ENCODE assay signal across 23 cellular contexts in genomic region chr15:77391372-77391951, GRCh38. TPM values are rescaled to one million over a fixed set of nuclear protein-coding genes. Genes with fewer than 3 reads are reported as not detected.
DNase-seq lines count a peak whose midpoint lies in the region; ATAC-seq, FAIRE-seq and TF ChIP-seq lines count a peak whose summit lies in the region.
"Had no signal": no experiment of that assay in that cellular context is flagged by ENCODE, and none has a peak within 500 bp of the region (broad histone marks: within the 10 kb centered on the region; RNA-seq: fewer than 3 reads in every experiment).

No MANE protein-coding gene starts in this region.

- no peaks in the 10 kb centered on the region for H3K27me3 ChIP-seq in HepG2 (ENCODE audit: control insufficient read depth in 1 of 2, insufficient read depth in 2 of 2, low read length in 2 of 2)
- H3K27me3 ChIP-seq in right lobe of liver, result no peaks in the 10 kb centered on the region
- no peaks in the 10 kb centered on the region for H3K27me3 ChIP-seq in K562 (ENCODE audit: control insufficient read depth in 2 of 2, insufficient read depth in 2 of 2, low read length in 2 of 2)
- no peaks in the 10 kb centered on the region for H3K27me3 ChIP-seq in heart right ventricle
- H3K27me3 ChIP-seq: BLaER1 had no signal

- no peak overlapping the region for H3K4me3 ChIP-seq in HepG2 (replicated peaks in 1 of 3; ENCODE audit: insufficient read depth in 1 of 3, low read depth in 2 of 3, low read length in 3 of 3)
- H3K4me3 ChIP-seq in right lobe of liver, result no peak overlapping the region
- no peak overlapping the region for H3K4me3 ChIP-seq in K562
- no peak overlapping the region for H3K4me3 ChIP-seq in heart right ventricle
- H3K4me3 ChIP-seq: BLaER1, GM23248 had no signal

- no peak overlapping the region for H3K27ac ChIP-seq in HepG2 (ENCODE audit: extremely low read length, insufficient read depth, low read length)
- no peak overlapping the region for H3K27ac ChIP-seq in right lobe of liver
- H3K27ac ChIP-seq in K562 (ENCODE audit: extremely low read depth, low read depth, low read length), result no peak overlapping the region
- peak overlapping the region in 4 of 10 donors; percentile 11 to 67 (median 38) for H3K27ac ChIP-seq in heart right ventricle
- H3K27ac ChIP-seq: BLaER1, C4-2B, GM23248 had no signal

- peaks cover 9% of the 10 kb centered on the region; the same call in 1 of the 2 replicates for H4K20me1 ChIP-seq in HepG2 (ENCODE audit: insufficient read depth, low read length)
- H4K20me1 ChIP-seq in K562 (replicated peaks; ENCODE audit: control insufficient read depth, insufficient read depth, low read length), result no peaks in the 10 kb centered on the region; the same call in none of the 2 replicates
- H4K20me1 ChIP-seq: BLaER1 had no signal

- FAIRE-seq in HepG2 (lab: Jason Lieb, UNC) (no peak), K562 (lab: Jason Lieb, UNC) (no peak)
- FAIRE-seq: G401.6, GM12892, GM19239, H1 had no signal

- H3K36me3 ChIP-seq in HepG2 (replicated peaks in 1 of 2; ENCODE audit: control insufficient read depth in 1 of 2, insufficient read depth in 2 of 2, low read length in 2 of 2) (peaks cover 0 to 4% of the 10 kb centered on the region in 2 experiments; a peak in 2 of 5 replicates), right lobe of liver (no peaks in the 10 kb centered on the region), K562 (ENCODE audit: control insufficient read depth, insufficient read depth, low read length) (no peaks in the 10 kb centered on the region), heart right ventricle (no peaks in the 10 kb centered on the region)
- H3K36me3 ChIP-seq: BLaER1 had no signal

- BruUV-seq in HepG2 (replicated peaks; lab: Mats Ljungman, UMichigan) (no TSS peak), K562 (replicated peaks; lab: Mats Ljungman, UMichigan) (no TSS peak), MCF 10A (replicated peaks; lab: Mats Ljungman, UMichigan) (no TSS peak)

- peaks cover 5% of the 10 kb centered on the region for H3K4me1 Mint-ChIP-seq in MCF 10A (ENCODE audit: insufficient read depth, unreplicated experiment)

- in situ Hi-C loops in HepG2 (cut with HindIII; ENCODE audit: extremely low pct_ligation_motif_present, low pct_unique_long_range_greater_than_20kb), result no loop called here
- in situ Hi-C loops in K562 (cut with MboI), result no loop called here

- no peak for TF ChIP-seq RAD21 in HepG2 (CRISPR knock-in tag; IDR thresholded peaks at IDR 0.05)
- TF ChIP-seq RAD21 in K562 (CRISPR knock-in tag; conservative IDR thresholded peaks at IDR 0.05 in 1 of 2, IDR thresholded peaks at IDR 0.05 in 1 of 2), result no peak

- no peaks in the 10 kb centered on the region for H3K27me3 Mint-ChIP-seq in MCF 10A (ENCODE audit: insufficient read depth, unreplicated experiment)
- H3K27me3 Mint-ChIP-seq: B cell had no signal

- no peak for ATAC-seq in HepG2
- no peak for ATAC-seq in right lobe of liver
- no peak for ATAC-seq in K562
- ATAC-seq in heart right ventricle, result peak in 7 of 8 donors; percentile 40 to 78 (median 58)
- ATAC-seq in left ventricle myocardium superior, result peak; percentile 79
- no peak for ATAC-seq in HG02870 (IDR thresholded peaks at IDR 0.05; ENCODE audit: unreplicated experiment)
- no peak for ATAC-seq in GM18520 (IDR thresholded peaks at IDR 0.05; ENCODE audit: unreplicated experiment)
- ATAC-seq: CD8-positive, alpha-beta T cell; HCT116 had no signal

- CTCF ChIA-PET in HepG2 (lab: Yijun Ruan, JAX; ENCODE audit: low intra/inter-chr PET ratio, low total read pairs) (no interaction called here), K562 (lab: Yijun Ruan, JAX; ENCODE audit: low intra/inter-chr PET ratio) (no interaction called here), MCF 10A (lab: Yijun Ruan, JAX) (no interaction called here)

- no peaks in the 10 kb centered on the region for H3K9me1 ChIP-seq in K562 (ENCODE audit: control insufficient read depth, insufficient read depth, low read length)

- POLR2A ChIA-PET in HepG2 (lab: Yijun Ruan, JAX) (no interaction called here), K562 (lab: Yijun Ruan, JAX) (no interaction called here), MCF 10A (lab: Yijun Ruan, JAX) (interaction anchor here (0.6 to 1.2 kb wide), 2 partner anchors 19 to 37 kb away, joined by 3 read pairs; no protein-coding TSS in a partner anchor)

- intact Hi-C loops in HepG2 (cut with micrococcal nuclease; ENCODE audit: unreplicated experiment) (no loop called here), right lobe of liver (cut with DNase I) (no loop called here), K562 (cut with micrococcal nuclease) (no loop called here), heart right ventricle (cut with DNase I) (no loop called here), left ventricle myocardium superior (cut with micrococcal nuclease) (no loop called here), MCF 10A (cut with micrococcal nuclease) (no loop called here)

- no peak overlapping the region for H3K4me3 Mint-ChIP-seq in MCF 10A (ENCODE audit: unreplicated experiment)
- H3K4me3 Mint-ChIP-seq: B cell; CD4-positive, CD25-positive, alpha-beta regulatory T cell; CD8-positive, alpha-beta T cell had no signal

- TF ChIP-seq CTCF in HepG2 (CRISPR knock-in tag; IDR thresholded peaks at IDR 0.05), result no peak
- no peak for TF ChIP-seq CTCF in right lobe of liver (IDR thresholded peaks at IDR 0.05)
- TF ChIP-seq CTCF in K562 (IDR thresholded peaks at IDR 0.05 in 2 of 3, conservative IDR thresholded peaks at IDR 0.05 in 1 of 3; ENCODE audit: insufficient read depth in 2 of 3, low read depth in 1 of 3, low read length in 3 of 3), result no peak
- TF ChIP-seq CTCF in heart right ventricle (IDR thresholded peaks at IDR 0.05), result no peak
- TF ChIP-seq CTCF in MCF 10A (IDR thresholded peaks at IDR 0.05; ENCODE audit: unreplicated experiment), result no peak

- H3K4me2 ChIP-seq in HepG2 (ENCODE audit: low read depth, low read length) (no peak overlapping the region), K562 (ENCODE audit: insufficient read depth, low read length) (no peak overlapping the region)
- H3K4me2 ChIP-seq: BLaER1 had no signal

- TF ChIP-seq POLR2A in HepG2 (IDR thresholded peaks at IDR 0.05; ENCODE audit: insufficient read depth in 1 of 2, low read depth in 2 of 2, low read length in 2 of 2), result no peak
- no peak for TF ChIP-seq POLR2A in right lobe of liver (IDR thresholded peaks at IDR 0.05)
- no peak for TF ChIP-seq POLR2A in K562 (conservative IDR thresholded peaks at IDR 0.05)

- H3K36me3 Mint-ChIP-seq in MCF 10A (ENCODE audit: insufficient read depth, unreplicated experiment), result no peaks in the 10 kb centered on the region

- H3K9me3 Mint-ChIP-seq in MCF 10A (ENCODE audit: unreplicated experiment), result peaks cover 7% of the 10 kb centered on the region

- H3K4me1 ChIP-seq in HepG2 (ENCODE audit: insufficient read depth, low read length) (no peaks in the 10 kb centered on the region), right lobe of liver (no peaks in the 10 kb centered on the region), K562 (replicated peaks in 1 of 2; ENCODE audit: control insufficient read depth in 2 of 2, insufficient read depth in 2 of 2, low read length in 2 of 2) (0 out of 5 replicates have a peak, but pooled peaks cover 0 to 3% of the 10 kb centered on the region in 2 experiments), heart right ventricle (peaks cover 6 to 74% (median 55%) of the 10 kb centered on the region in 9 donors)
- H3K4me1 ChIP-seq: BLaER1, Caco-2 had no signal

- 96% methylated on average over 3 of the region's 3 CpGs for WGBS in HepG2 (ENCODE audit: low lambda C conversion rate)
- WGBS in right lobe of liver (ENCODE audit: insufficient coverage, low coverage, low lambda C conversion rate, missing lambda C conversion rate), result 86% methylated on average over 3 of the region's 3 CpGs
- 66% methylated on average over 3 of the region's 3 CpGs for WGBS in K562 (ENCODE audit: insufficient coverage, low coverage, missing lambda C conversion rate)
- 67 to 69% methylated on average over 3 of the region's 3 CpGs for WGBS in heart right ventricle, 2 donors

- no peak for TF ChIP-seq EP300 in HepG2 (IDR thresholded peaks at IDR 0.05; ENCODE audit: low read depth in 2 of 2, low read length in 2 of 2)
- TF ChIP-seq EP300 in HepG2 (CRISPR knock-in tag; IDR thresholded peaks at IDR 0.05; ENCODE audit: borderline replicate concordance), result no peak
- no peak for TF ChIP-seq EP300 in K562 (IDR thresholded peaks at IDR 0.05; ENCODE audit: low read length)

- H3K79me2 ChIP-seq in HepG2 (ENCODE audit: insufficient read depth, low read length) (peaks cover 29% of the 10 kb centered on the region), K562 (ENCODE audit: control insufficient read depth, insufficient read depth, low read length) (peaks cover 60% of the 10 kb centered on the region)

- H3K9ac ChIP-seq in HepG2 (ENCODE audit: insufficient read depth, low read depth, low read length) (no peak overlapping the region), K562 (ENCODE audit: insufficient read depth in 1 of 2, low read depth in 2 of 2, low read length in 2 of 2) (no peak overlapping the region)
- H3K9ac ChIP-seq: BLaER1, GM23248 had no signal

- H2AFZ ChIP-seq in HepG2 (ENCODE audit: low read length) (no peak overlapping the region), K562 (ENCODE audit: low read depth, low read length) (no peak overlapping the region)
- H2AFZ ChIP-seq: GM23248 had no signal

- peaks cover 8% of the 10 kb centered on the region for H3K9me3 ChIP-seq in HepG2 (ENCODE audit: low read length)
- peaks cover 0 to 9% (median 0%) of the 10 kb centered on the region in 4 donors for H3K9me3 ChIP-seq in right lobe of liver
- H3K9me3 ChIP-seq in K562 (replicated peaks; ENCODE audit: control insufficient read depth, insufficient read depth, low read depth, low read length), result 0 out of 2 replicates have a peak, but pooled peaks cover 2% of the 10 kb centered on the region
- peaks cover 0 to 25% (median 13%) of the 10 kb centered on the region in 11 donors for H3K9me3 ChIP-seq in heart right ventricle

- DNase-seq in HepG2 (ENCODE audit: low spot score) (no peak), right lobe of liver (no peak), K562 (ENCODE audit: extremely low read depth in 1 of 4, low spot score in 3 of 4) (no peak), heart right ventricle (no peak), left ventricle myocardium superior (no peak), MCF 10A (ENCODE audit: unreplicated experiment) (no peak)
- DNase-seq: Caco-2; CD4-positive, CD25-positive, alpha-beta regulatory T cell; CD8-positive, alpha-beta T cell; DMS153; DND-41; GM23248; H7 had no signal

- no peak overlapping the region for H3K27ac Mint-ChIP-seq in MCF 10A (ENCODE audit: low read depth, unreplicated experiment)
- H3K27ac Mint-ChIP-seq: B cell; CD4-positive, CD25-positive, alpha-beta regulatory T cell; CD8-positive, alpha-beta T cell had no signal

RNA-seq across cellular contexts. Expression of gene PEAK1, which starts 28.4 kb away (rescaled TPM):
- total RNA-seq in HepG2 (2016; rRNA removed; fragmentation: Illumina TruSeq; extraction: Trizol) (6.0 and 12.5 TPM in 2 replicates), right lobe of liver (10 to 100 TPM in 3 of 6 experiments, 1 to 10 TPM in 3; 5.9 to 18.4 (median 10.1) TPM), K562 (2014; rRNA removed) (10.8 and 11.8 TPM in 2 replicates), K562 (2014; rRNA removed; fragmentation: Illumina TruSeq; extraction: Trizol) (15.9 and 16.7 TPM in 2 replicates), K562 (2015; rRNA removed; fragmentation: Illumina TruSeq; extraction: Trizol) (12.9 and 16.3 TPM in 2 replicates), K562 (2021) (21.6 and 22.4 TPM in 2 replicates), heart right ventricle (100 to 1,000 TPM in 5 of 10 donors, 10 to 100 TPM in 5; 68.1 to 146 (median 96.4) TPM), left ventricle myocardium superior (67.4 TPM), MCF 10A (2022) (17.5 and 20.0 TPM in 2 replicates)
- total RNA-seq in HepG2 (2016; cell fraction: cytosol; rRNA removed; fragmentation: Illumina TruSeq; extraction: Trizol; ENCODE audit: low read depth), result 17.0 and 22.1 TPM in 2 replicates
- total RNA-seq in HepG2 (2016; cell fraction: insoluble cytoplasmic fraction; rRNA removed; fragmentation: Illumina TruSeq; extraction: Trizol), result 6.4 and 9.4 TPM in 2 replicates
- 10.5 and 10.6 TPM in 2 replicates for total RNA-seq in HepG2 (2016; cell fraction: membrane; rRNA removed; fragmentation: Illumina TruSeq; extraction: Trizol)
- 16.8 and 18.4 TPM in 2 replicates for total RNA-seq in HepG2 (2016; cell fraction: nucleus; rRNA removed; fragmentation: Illumina TruSeq; extraction: Trizol)
- polyA plus RNA-seq in HepG2 (2011; rRNA removed) (6.6 and 6.8 TPM in 2 replicates), K562 (2011; rRNA removed) (10.7 and 13.3 TPM in 2 replicates), K562 (2014; fragmentation: Illumina TruSeq; extraction: Trizol) (12.4 and 14.9 TPM in 2 replicates), K562 (2014; fragmentation: Nextera tagmentation; extraction: Ambion mirVana) (1 to 10 TPM in 1 of 2 experiments, under 1 TPM in 1; 0.99 to 1.4 TPM), K562 (2014; rRNA removed) (6.9 and 9.2 TPM in 2 replicates), heart right ventricle (10 to 100 TPM in 1 of 2 donors, 1 to 10 TPM in 1; 7.0 to 18.7 TPM)
- 3.1 and 3.9 TPM in 2 replicates for polyA plus RNA-seq in HepG2 (2011; cell fraction: cytosol; rRNA removed)
- 8.4 and 11.3 TPM in 2 replicates for polyA plus RNA-seq in HepG2 (2011; cell fraction: nucleus; rRNA removed)
- polyA plus RNA-seq in HepG2 (2012), result 7.0 and 8.8 TPM in 2 replicates
- 0.48 and 0.61 TPM in 2 replicates for polyA plus RNA-seq in HepG2 (2016; cell fraction: cytosol; fragmentation: Illumina TruSeq; extraction: Trizol; ENCODE audit: low read depth)
- 3.3 and 4.2 TPM in 2 replicates for polyA plus RNA-seq in HepG2 (2016; cell fraction: insoluble cytoplasmic fraction; fragmentation: Illumina TruSeq; extraction: Trizol; ENCODE audit: low read depth)
- 0.41 and 0.84 TPM in 2 replicates for polyA plus RNA-seq in HepG2 (2016; cell fraction: membrane; fragmentation: Illumina TruSeq; extraction: Trizol; ENCODE audit: low read depth)
- polyA plus RNA-seq in HepG2 (2016; cell fraction: nucleus; fragmentation: Illumina TruSeq; extraction: Trizol; ENCODE audit: insufficient read depth, low read depth), result 16.4 and 16.7 TPM in 2 replicates
- 13.7 and 19.8 TPM in 2 replicates for polyA minus RNA-seq in HepG2 (2011; rRNA and poly(A)+ RNA removed; ENCODE audit: low replicate concordance)
- polyA minus RNA-seq in HepG2 (2011; cell fraction: cytosol; rRNA and poly(A)+ RNA removed), result 10.9 and 16.0 TPM in 2 replicates
- 35.5 and 39.5 TPM in 2 replicates for polyA minus RNA-seq in HepG2 (2011; cell fraction: nucleus; rRNA and poly(A)+ RNA removed)
- total RNA-seq in K562 (2011; cell fraction: chromatin; rRNA removed; ENCODE audit: low replicate concordance), result 20.6 and 63.9 TPM in 2 replicates
- total RNA-seq in K562 (2011; cell fraction: nucleolus; rRNA removed), result 14.5 and 18.3 TPM in 2 replicates
- 21.4 and 26.1 TPM in 2 replicates for total RNA-seq in K562 (2011; cell fraction: nucleoplasm; rRNA removed)
- 5.1 and 7.8 TPM in 2 replicates for polyA plus RNA-seq in K562 (2011; cell fraction: cytosol; rRNA removed)
- 16.4 and 24.9 TPM in 2 replicates for polyA plus RNA-seq in K562 (2011; cell fraction: nucleus; rRNA removed)
- polyA plus RNA-seq in K562 (2012), result 9.7 and 10.6 TPM in 2 replicates
- polyA minus RNA-seq in K562 (2011; rRNA and poly(A)+ RNA removed), result 23.6 and 26.8 TPM in 2 replicates
- polyA minus RNA-seq in K562 (2011; cell fraction: cytosol; rRNA and poly(A)+ RNA removed), result 15.6 and 16.8 TPM in 2 replicates
- polyA minus RNA-seq in K562 (2011; cell fraction: nucleus; rRNA and poly(A)+ RNA removed), result 18.3 and 24.5 TPM in 2 replicates

RNA-seq across cellular contexts. Expression of gene HMG20A, which starts 29.2 kb away (rescaled TPM):
- total RNA-seq in HepG2 (2016; rRNA removed; fragmentation: Illumina TruSeq; extraction: Trizol) (28.0 and 39.7 TPM in 2 replicates), right lobe of liver (10 to 100 TPM; 14.6 to 21.1 (median 19.5) TPM), K562 (2014; rRNA removed) (31.8 and 31.9 TPM in 2 replicates), K562 (2014; rRNA removed; fragmentation: Illumina TruSeq; extraction: Trizol) (38.9 and 45.5 TPM in 2 replicates), K562 (2015; rRNA removed; fragmentation: Illumina TruSeq; extraction: Trizol) (31.6 and 34.7 TPM in 2 replicates), K562 (2021) (32.9 and 42.5 TPM in 2 replicates), heart right ventricle (10 to 100 TPM; 25.7 to 60.2 (median 41.6) TPM), left ventricle myocardium superior (32.0 TPM), MCF 10A (2022) (39.7 and 40.1 TPM in 2 replicates)
- total RNA-seq in HepG2 (2016; cell fraction: cytosol; rRNA removed; fragmentation: Illumina TruSeq; extraction: Trizol; ENCODE audit: low read depth), result 3.7 and 5.0 TPM in 2 replicates
- total RNA-seq in HepG2 (2016; cell fraction: insoluble cytoplasmic fraction; rRNA removed; fragmentation: Illumina TruSeq; extraction: Trizol), result 28.9 and 36.4 TPM in 2 replicates
- total RNA-seq in HepG2 (2016; cell fraction: membrane; rRNA removed; fragmentation: Illumina TruSeq; extraction: Trizol), result 10.3 and 10.6 TPM in 2 replicates
- 20.2 and 31.6 TPM in 2 replicates for total RNA-seq in HepG2 (2016; cell fraction: nucleus; rRNA removed; fragmentation: Illumina TruSeq; extraction: Trizol)
- polyA plus RNA-seq in HepG2 (2011; rRNA removed) (27.4 and 35.2 TPM in 2 replicates), K562 (2011; rRNA removed) (61.3 and 68.1 TPM in 2 replicates), K562 (2014; fragmentation: Illumina TruSeq; extraction: Trizol) (54.9 and 61.0 TPM in 2 replicates), K562 (2014; fragmentation: Nextera tagmentation; extraction: Ambion mirVana) (10 to 100 TPM; 25.0 to 42.0 TPM), K562 (2014; rRNA removed) (30.3 and 34.3 TPM in 2 replicates), heart right ventricle (10 to 100 TPM in 1 of 2 donors, 1 to 10 TPM in 1; 9.9 to 13.9 TPM)
- polyA plus RNA-seq in HepG2 (2011; cell fraction: cytosol; rRNA removed), result 21.0 and 23.7 TPM in 2 replicates
- polyA plus RNA-seq in HepG2 (2011; cell fraction: nucleus; rRNA removed), result 23.0 and 26.1 TPM in 2 replicates
- polyA plus RNA-seq in HepG2 (2012), result 17.5 and 20.8 TPM in 2 replicates
- 1.5 and 1.9 TPM in 2 replicates for polyA plus RNA-seq in HepG2 (2016; cell fraction: cytosol; fragmentation: Illumina TruSeq; extraction: Trizol; ENCODE audit: low read depth)
- polyA plus RNA-seq in HepG2 (2016; cell fraction: insoluble cytoplasmic fraction; fragmentation: Illumina TruSeq; extraction: Trizol; ENCODE audit: low read depth), result 35.6 and 37.6 TPM in 2 replicates
- polyA plus RNA-seq in HepG2 (2016; cell fraction: membrane; fragmentation: Illumina TruSeq; extraction: Trizol; ENCODE audit: low read depth), result 5.9 and 6.7 TPM in 2 replicates
- 29.4 and 36.9 TPM in 2 replicates for polyA plus RNA-seq in HepG2 (2016; cell fraction: nucleus; fragmentation: Illumina TruSeq; extraction: Trizol; ENCODE audit: insufficient read depth, low read depth)
- 36.6 and 54.0 TPM in 2 replicates for polyA minus RNA-seq in HepG2 (2011; rRNA and poly(A)+ RNA removed; ENCODE audit: low replicate concordance)
- 36.0 and 37.3 TPM in 2 replicates for polyA minus RNA-seq in HepG2 (2011; cell fraction: cytosol; rRNA and poly(A)+ RNA removed)
- polyA minus RNA-seq in HepG2 (2011; cell fraction: nucleus; rRNA and poly(A)+ RNA removed), result 38.5 and 47.0 TPM in 2 replicates
- total RNA-seq in K562 (2011; cell fraction: chromatin; rRNA removed; ENCODE audit: low replicate concordance), result 42.4 and 74.4 TPM in 2 replicates
- total RNA-seq in K562 (2011; cell fraction: nucleolus; rRNA removed), result 25.0 and 27.0 TPM in 2 replicates
- 43.0 and 73.1 TPM in 2 replicates for total RNA-seq in K562 (2011; cell fraction: nucleoplasm; rRNA removed)
- 39.1 and 57.2 TPM in 2 replicates for polyA plus RNA-seq in K562 (2011; cell fraction: cytosol; rRNA removed)
- 35.2 and 41.2 TPM in 2 replicates for polyA plus RNA-seq in K562 (2011; cell fraction: nucleus; rRNA removed)
- 26.1 and 27.5 TPM in 2 replicates for polyA plus RNA-seq in K562 (2012)
- 89.8 and 102 TPM in 2 replicates for polyA minus RNA-seq in K562 (2011; rRNA and poly(A)+ RNA removed)
- 33.9 and 45.7 TPM in 2 replicates for polyA minus RNA-seq in K562 (2011; cell fraction: cytosol; rRNA and poly(A)+ RNA removed)
- polyA minus RNA-seq in K562 (2011; cell fraction: nucleus; rRNA and poly(A)+ RNA removed), result 23.6 and 36.2 TPM in 2 replicates

Comparison
In these comparisons a context has a peak if more than half of its experiments do, and no peak if none do; other contexts are left out.
1. ATAC-seq: peak in heart right ventricle (7 of 8) and left ventricle myocardium superior (single experiment); none in HepG2 (single experiment), right lobe of liver (0 of 4), K562 (single experiment), HG02870 (single experiment) and GM18520 (single experiment).
2. Of the 241 proteins assayed by ChIP-seq in both HepG2 and K562: peak only in HepG2: MAFK; only in K562: none; in both: MAFF; in neither: 239.